ENCODE assay signal across 8 cellular contexts in the genomic region with DNA sequence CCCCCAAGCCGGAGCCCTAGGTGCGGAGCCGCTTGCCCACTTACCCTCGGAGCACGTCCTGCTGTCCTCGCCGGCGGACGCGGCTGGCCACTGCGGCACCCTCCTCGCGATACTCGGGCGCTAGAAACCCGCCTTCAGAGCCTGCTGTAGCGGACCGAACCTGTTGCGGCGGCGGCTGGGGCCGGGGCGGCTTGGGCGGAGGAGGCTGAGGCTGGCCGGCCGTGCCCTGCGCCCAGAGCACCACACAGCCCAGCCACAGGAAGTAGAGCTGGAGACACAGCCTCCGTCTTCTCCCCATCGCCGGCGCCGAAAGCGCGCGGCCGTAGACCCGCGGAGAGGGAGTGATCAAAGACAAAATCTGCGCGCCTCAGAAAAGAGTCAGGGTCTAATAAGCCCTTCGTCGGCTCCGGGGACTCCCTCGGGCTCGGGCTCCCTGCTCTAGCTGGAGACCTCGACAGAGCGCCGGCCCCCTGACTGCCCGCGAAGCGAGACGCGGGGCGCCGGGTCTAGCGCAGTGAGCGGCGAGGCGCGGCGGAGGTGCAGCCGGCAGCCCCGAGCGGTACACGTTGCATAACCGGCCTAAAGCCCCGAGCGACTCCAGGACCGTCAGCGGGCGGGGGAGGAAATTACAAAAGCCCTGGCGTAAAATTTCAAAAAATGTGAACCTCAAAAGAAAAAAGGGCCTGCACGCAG. TPM values are rescaled to one million over a fixed set of nuclear protein-coding genes. Genes with fewer than 3 reads are reported as not detected.
DNase-seq lines count a peak whose midpoint lies in the region; ATAC-seq, FAIRE-seq and TF ChIP-seq lines count a peak whose summit lies in the region.

No MANE protein-coding gene starts in this region.

- TSS peak; percentile 38 for BruUV-seq in endothelial cell of umbilical vein (replicated peaks; lab: Mats Ljungman, UMichigan)

- H2AFZ ChIP-seq in endothelial cell of umbilical vein (ENCODE audit: low read depth, low read length): peak overlapping the region; percentile 98

- POLR2A ChIA-PET in endothelial cell of umbilical vein (lab: Charles Lee): no interaction called here

- peaks cover 34% of the 10 kb centered on the region for H3K27me3 Mint-ChIP-seq in T-helper 2 cell treated with Interferon-gamma antibody and Interleukin-4, amounts not matched to agents 5 μg/mL and 100 μg/mL, for 36 hours (ENCODE audit: low read depth)

- H3K4me1 Mint-ChIP-seq in T-helper 2 cell treated with Interferon-gamma antibody and Interleukin-4, amounts not matched to agents 5 μg/mL and 100 μg/mL, for 36 hours (ENCODE audit: low read depth): no peaks in the 10 kb centered on the region

- CTCF ChIA-PET in endothelial cell of umbilical vein (lab: Charles Lee): interaction anchor here (0.6 to 3.5 kb wide), 6 partner anchors 28 to 306 kb away, joined by 3 to 24 read pairs (median 3); no protein-coding TSS in a partner anchor

- no peaks in the 10 kb centered on the region for H3K9me3 Mint-ChIP-seq in T-helper 2 cell treated with Interferon-gamma antibody and Interleukin-4, amounts not matched to agents 5 μg/mL and 100 μg/mL, for 36 hours

- no peak for TF ChIP-seq CTCF in endothelial cell of umbilical vein (IDR thresholded peaks at IDR 0.05; ENCODE audit: extremely low read depth in 1 of 2, insufficient read depth in 1 of 2, low read depth in 1 of 2, low read length in 2 of 2)

- no peaks in the 10 kb centered on the region for H3K27me3 ChIP-seq in endothelial cell of umbilical vein (ENCODE audit: control insufficient read depth in 2 of 2, insufficient read depth in 2 of 2, low read length in 2 of 2)
- peaks cover 46% of the 10 kb centered on the region for H3K27me3 ChIP-seq in mucosa of stomach (ENCODE audit: control insufficient read depth, insufficient read depth, low read length)

- no peaks in the 10 kb centered on the region for H3K9me3 ChIP-seq in endothelial cell of umbilical vein (replicated peaks; ENCODE audit: control insufficient read depth, insufficient read depth, low read length)
- no peaks in the 10 kb centered on the region for H3K9me3 ChIP-seq in mucosa of stomach (ENCODE audit: control insufficient read depth, low read length)

- ATAC-seq in GM18519 (IDR thresholded peaks at IDR 0.05; ENCODE audit: low FRiP score, unreplicated experiment): peak; percentile 35
- ATAC-seq in GM21390 (IDR thresholded peaks at IDR 0.05; ENCODE audit: unreplicated experiment): no peak
- no peak for ATAC-seq in GM18858 (IDR thresholded peaks at IDR 0.05; ENCODE audit: unreplicated experiment)
- no peak for ATAC-seq in HG03045 (IDR thresholded peaks at IDR 0.05; ENCODE audit: unreplicated experiment)

- no peaks in the 10 kb centered on the region for H4K20me1 ChIP-seq in endothelial cell of umbilical vein (replicated peaks; ENCODE audit: control insufficient read depth, extremely low read depth, insufficient read depth, low read length)

- no peak for TF ChIP-seq POLR2A in endothelial cell of umbilical vein (IDR thresholded peaks at IDR 0.05; ENCODE audit: low read depth, low read length)

- peak overlapping the region; percentile 64 for H3K9ac ChIP-seq in endothelial cell of umbilical vein (replicated peaks; ENCODE audit: extremely low read depth, insufficient read depth, low read length)
- no peak overlapping the region for H3K9ac ChIP-seq in mucosa of stomach (ENCODE audit: low read length)

- DNase-seq in NCI-H748 treated with DMSO at 0.1 percent for 48 hours (lab: John Stamatoyannopoulos, UW) (peak; percentile 44), endothelial cell of umbilical vein (ENCODE audit: low read depth, low spot score) (peak; percentile 51)
- DNase-seq in T-helper 2 cell treated with Interferon-gamma antibody and Interleukin-4, amounts not matched to agents 5 μg/mL and 100 μg/mL, for 36 hours (ENCODE audit: low spot score): no peak

- peaks cover 2% of the 10 kb centered on the region for H3K4me1 ChIP-seq in endothelial cell of umbilical vein (ENCODE audit: control insufficient read depth, extremely low read depth, insufficient read depth, low read length)
- no peaks in the 10 kb centered on the region for H3K4me1 ChIP-seq in mucosa of stomach (ENCODE audit: control insufficient read depth, insufficient read depth, low read length)

- peak overlapping the region; percentile 53 for H3K27ac ChIP-seq in endothelial cell of umbilical vein (ENCODE audit: insufficient read depth, low read depth, low read length)

- H3K27ac Mint-ChIP-seq in T-helper 2 cell treated with Interferon-gamma antibody and Interleukin-4, amounts not matched to agents 5 μg/mL and 100 μg/mL, for 36 hours: no peak overlapping the region

- H3K9me1 ChIP-seq in endothelial cell of umbilical vein (replicated peaks; ENCODE audit: control insufficient read depth, extremely low read depth, insufficient read depth, low read length): no peaks in the 10 kb centered on the region

- dilution Hi-C loops in endothelial cell of umbilical vein (cut with MboI; ENCODE audit: extremely low pct_ligation_motif_present, low sequenced_read_pairs): no loop called here

- no peaks in the 10 kb centered on the region for H3K79me2 ChIP-seq in endothelial cell of umbilical vein (ENCODE audit: control insufficient read depth, insufficient read depth, low read length)

- no peak overlapping the region for H3K4me3 Mint-ChIP-seq in T-helper 2 cell treated with Interferon-gamma antibody and Interleukin-4, amounts not matched to agents 5 μg/mL and 100 μg/mL, for 36 hours

- H3K36me3 ChIP-seq in endothelial cell of umbilical vein (ENCODE audit: control insufficient read depth in 2 of 2, extremely low read depth in 1 of 2, insufficient read depth in 2 of 2, low read length in 2 of 2) (no peaks in the 10 kb centered on the region), mucosa of stomach (ENCODE audit: control insufficient read depth, insufficient read depth, low read length) (no peaks in the 10 kb centered on the region)

- intact Hi-C loops in endothelial cell of umbilical vein (cut with micrococcal nuclease): loop anchor here (1.0 to 5.0 kb wide), 6 partner anchors 125 to 665 kb away; a partner anchor contains a TSS

- H3K36me3 Mint-ChIP-seq in T-helper 2 cell treated with Interferon-gamma antibody and Interleukin-4, amounts not matched to agents 5 μg/mL and 100 μg/mL, for 36 hours (ENCODE audit: low read depth): no peaks in the 10 kb centered on the region

- H3K4me2 ChIP-seq in endothelial cell of umbilical vein (ENCODE audit: insufficient read depth, low read length): peak overlapping the region; percentile 81

- H3K4me3 ChIP-seq in endothelial cell of umbilical vein (replicated peaks in 1 of 3; ENCODE audit: insufficient read depth in 1 of 3, low read depth in 1 of 3, low read length in 3 of 3) (peak overlapping the region; percentile 65 to 96 (median 78)), mucosa of stomach (ENCODE audit: low read length) (peak overlapping the region; percentile 14)

- FAIRE-seq in endothelial cell of umbilical vein (lab: Jason Lieb, UNC): no peak

TF ChIP-seq in endothelial cell of umbilical vein, 7 proteins besides CTCF, POLR2A, EP300 and RAD21:
- TF ChIP-seq MYC (IDR thresholded peaks at IDR 0.05; ENCODE audit: low read depth, low read length) (no peak), JUN (IDR thresholded peaks at IDR 0.05; ENCODE audit: borderline replicate concordance, insufficient read depth, insufficient read length, low read depth) (no peak), POLR2AphosphoS5 (IDR thresholded peaks at IDR 0.05; ENCODE audit: insufficient read depth, low read depth, low read length) (peak; percentile 23), FOS (IDR thresholded peaks at IDR 0.05; ENCODE audit: borderline replicate concordance, insufficient read depth, low read length) (no peak), EZH2 (IDR thresholded peaks at IDR 0.05; ENCODE audit: borderline replicate concordance, low read depth, low read length, severe bottlenecking) (no peak)
TF ChIP-seq in endothelial cell of umbilical vein: peak in this region for 1.

RNA-seq across cellular contexts. Expression of a gene that starts 0.6 kb away (rescaled TPM):
- 57.4 and 61.6 TPM in 2 replicates for total RNA-seq in endothelial cell of umbilical vein
- polyA plus RNA-seq in endothelial cell of umbilical vein: 17.2 and 21.8 TPM in 2 replicates
- polyA plus RNA-seq in endothelial cell of umbilical vein (2011; cell fraction: cytosol; rRNA removed): 19.6 and 19.9 TPM in 2 replicates
- 33.1 and 34.1 TPM in 2 replicates for polyA plus RNA-seq in endothelial cell of umbilical vein (2011; cell fraction: nucleus; rRNA removed)
- 22.3 and 62.4 TPM in 2 replicates for polyA plus RNA-seq in endothelial cell of umbilical vein (2012)
- polyA minus RNA-seq in endothelial cell of umbilical vein: 151 and 160 TPM in 2 replicates
- polyA minus RNA-seq in endothelial cell of umbilical vein (2011; cell fraction: cytosol; rRNA and poly(A)+ RNA removed): 16.5 TPM
- polyA minus RNA-seq in endothelial cell of umbilical vein (2011; cell fraction: nucleus; rRNA and poly(A)+ RNA removed): 90.2 and 111 TPM in 2 replicates
